ENCODE assay signal across 1 cellular context in genomic region chr12:130916251-130916911, GRCh38.
TF ChIP-seq lines count a peak whose summit lies in the region.

No MANE protein-coding gene starts in this region.

TF ChIP-seq in GM12878, 131 proteins besides CTCF, POLR2A, EP300 and RAD21 (continued from another document):
- TF ChIP-seq BHLHE40 (IDR thresholded peaks at IDR 0.05; ENCODE audit: borderline replicate concordance in 1 of 2, low read depth in 2 of 2, low read length in 1 of 2) (0 out of 4 replicates have a peak, but pooled peaks of 1 of the 2 experiments have one; percentile 7), YY1 (IDR thresholded peaks at IDR 0.05; ENCODE audit: low read depth, low read length) (peak; percentile 76), TBL1XR1 (IDR thresholded peaks at IDR 0.05; ENCODE audit: low read depth, low read length) (0 out of 2 replicates have a peak, but pooled peaks have one; percentile 14), BCL11A (IDR thresholded peaks at IDR 0.05; ENCODE audit: low read depth, low read length) (no peak), RUNX3 (IDR thresholded peaks at IDR 0.05; ENCODE audit: low read length) (peak; percentile 33; the same call in 1 of the 2 replicates), ZNF592 (IDR thresholded peaks at IDR 0.05) (0 out of 2 replicates have a peak, but pooled peaks have one; percentile 38), SMC3 (IDR thresholded peaks at IDR 0.05; ENCODE audit: borderline replicate concordance, low read length) (peak; percentile 90)
- TF ChIP-seq, protein P1, sequence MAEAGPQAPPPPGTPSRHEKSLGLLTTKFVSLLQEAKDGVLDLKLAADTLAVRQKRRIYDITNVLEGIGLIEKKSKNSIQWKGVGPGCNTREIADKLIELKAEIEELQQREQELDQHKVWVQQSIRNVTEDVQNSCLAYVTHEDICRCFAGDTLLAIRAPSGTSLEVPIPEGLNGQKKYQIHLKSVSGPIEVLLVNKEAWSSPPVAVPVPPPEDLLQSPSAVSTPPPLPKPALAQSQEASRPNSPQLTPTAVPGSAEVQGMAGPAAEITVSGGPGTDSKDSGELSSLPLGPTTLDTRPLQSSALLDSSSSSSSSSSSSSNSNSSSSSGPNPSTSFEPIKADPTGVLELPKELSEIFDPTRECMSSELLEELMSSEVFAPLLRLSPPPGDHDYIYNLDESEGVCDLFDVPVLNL (IDR thresholded peaks at IDR 0.05; ENCODE audit: low read depth, low read length), result peak; percentile 65
- TF ChIP-seq, protein P2, sequence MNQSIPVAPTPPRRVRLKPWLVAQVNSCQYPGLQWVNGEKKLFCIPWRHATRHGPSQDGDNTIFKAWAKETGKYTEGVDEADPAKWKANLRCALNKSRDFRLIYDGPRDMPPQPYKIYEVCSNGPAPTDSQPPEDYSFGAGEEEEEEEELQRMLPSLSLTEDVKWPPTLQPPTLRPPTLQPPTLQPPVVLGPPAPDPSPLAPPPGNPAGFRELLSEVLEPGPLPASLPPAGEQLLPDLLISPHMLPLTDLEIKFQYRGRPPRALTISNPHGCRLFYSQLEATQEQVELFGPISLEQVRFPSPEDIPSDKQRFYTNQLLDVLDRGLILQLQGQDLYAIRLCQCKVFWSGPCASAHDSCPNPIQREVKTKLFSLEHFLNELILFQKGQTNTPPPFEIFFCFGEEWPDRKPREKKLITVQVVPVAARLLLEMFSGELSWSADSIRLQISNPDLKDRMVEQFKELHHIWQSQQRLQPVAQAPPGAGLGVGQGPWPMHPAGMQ (IDR thresholded peaks at IDR 0.05; ENCODE audit: borderline replicate concordance), result no peak
- TF ChIP-seq, protein P3, sequence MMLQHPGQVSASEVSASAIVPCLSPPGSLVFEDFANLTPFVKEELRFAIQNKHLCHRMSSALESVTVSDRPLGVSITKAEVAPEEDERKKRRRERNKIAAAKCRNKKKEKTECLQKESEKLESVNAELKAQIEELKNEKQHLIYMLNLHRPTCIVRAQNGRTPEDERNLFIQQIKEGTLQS (IDR thresholded peaks at IDR 0.05; ENCODE audit: borderline replicate concordance, extremely low read depth, low read depth, low read length), result 0 out of 2 replicates have a peak, but pooled peaks have one; percentile 16
- TF ChIP-seq, protein P4, sequence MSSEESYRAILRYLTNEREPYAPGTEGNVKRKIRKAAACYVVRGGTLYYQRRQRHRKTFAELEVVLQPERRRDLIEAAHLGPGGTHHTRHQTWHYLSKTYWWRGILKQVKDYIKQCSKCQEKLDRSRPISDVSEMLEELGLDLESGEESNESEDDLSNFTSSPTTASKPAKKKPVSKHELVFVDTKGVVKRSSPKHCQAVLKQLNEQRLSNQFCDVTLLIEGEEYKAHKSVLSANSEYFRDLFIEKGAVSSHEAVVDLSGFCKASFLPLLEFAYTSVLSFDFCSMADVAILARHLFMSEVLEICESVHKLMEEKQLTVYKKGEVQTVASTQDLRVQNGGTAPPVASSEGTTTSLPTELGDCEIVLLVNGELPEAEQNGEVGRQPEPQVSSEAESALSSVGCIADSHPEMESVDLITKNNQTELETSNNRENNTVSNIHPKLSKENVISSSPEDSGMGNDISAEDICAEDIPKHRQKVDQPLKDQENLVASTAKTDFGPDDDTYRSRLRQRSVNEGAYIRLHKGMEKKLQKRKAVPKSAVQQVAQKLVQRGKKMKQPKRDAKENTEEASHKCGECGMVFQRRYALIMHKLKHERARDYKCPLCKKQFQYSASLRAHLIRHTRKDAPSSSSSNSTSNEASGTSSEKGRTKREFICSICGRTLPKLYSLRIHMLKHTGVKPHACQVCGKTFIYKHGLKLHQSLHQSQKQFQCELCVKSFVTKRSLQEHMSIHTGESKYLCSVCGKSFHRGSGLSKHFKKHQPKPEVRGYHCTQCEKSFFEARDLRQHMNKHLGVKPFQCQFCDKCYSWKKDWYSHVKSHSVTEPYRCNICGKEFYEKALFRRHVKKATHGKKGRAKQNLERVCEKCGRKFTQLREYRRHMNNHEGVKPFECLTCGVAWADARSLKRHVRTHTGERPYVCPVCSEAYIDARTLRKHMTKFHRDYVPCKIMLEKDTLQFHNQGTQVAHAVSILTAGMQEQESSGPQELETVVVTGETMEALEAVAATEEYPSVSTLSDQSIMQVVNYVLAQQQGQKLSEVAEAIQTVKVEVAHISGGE (CRISPR knock-in tag; IDR thresholded peaks at IDR 0.05), result no peak
